Comparison of ENCODE assay signal across 8 cellular contexts in the genomic region with DNA sequence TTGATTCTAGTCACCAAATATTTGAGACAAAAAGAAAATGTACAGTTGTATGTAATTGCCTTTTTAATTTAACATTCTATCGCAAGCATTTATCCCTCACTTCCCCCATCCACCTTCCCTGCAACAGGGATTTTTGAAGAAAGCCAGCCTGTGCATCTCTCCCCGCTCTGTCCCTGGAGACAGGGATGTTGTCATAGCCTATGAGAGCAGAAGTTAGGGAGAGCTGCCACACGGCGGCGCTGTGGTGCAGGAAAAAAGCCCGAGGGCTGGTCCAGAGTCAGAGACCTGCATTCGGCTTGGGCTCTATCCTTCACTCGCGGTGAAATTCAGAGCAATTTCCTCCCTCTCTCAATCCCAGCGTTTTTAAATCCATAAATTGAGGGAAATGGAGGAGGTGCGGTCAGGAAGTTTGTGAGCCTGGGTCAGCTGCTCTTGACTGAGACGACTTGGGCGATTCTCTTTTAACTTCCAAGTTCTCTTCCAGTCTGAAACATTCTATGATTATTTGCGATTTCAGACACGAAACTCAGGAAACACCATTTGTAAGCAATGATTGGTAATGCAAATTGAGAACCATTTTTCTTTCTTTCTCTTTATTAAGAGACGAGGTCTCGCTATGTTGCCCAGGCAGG. TPM values are rescaled to one million over a fixed set of nuclear protein-coding genes. Genes with fewer than 3 reads are reported as not detected.
DNase-seq lines count a peak whose midpoint lies in the region; ATAC-seq and TF ChIP-seq lines count a peak whose summit lies in the region.

No MANE protein-coding gene starts in this region.

- H3K36me3 Mint-ChIP-seq in nephron (ENCODE audit: low read depth), result no peaks in the 10 kb centered on the region

- DNase-seq in DMS114 treated with DMSO at 0.1 percent for 48 hours (lab: John Stamatoyannopoulos, UW; ENCODE audit: unreplicated experiment) (peak; percentile 71), KBM-7 (peak; percentile 86), fibroblast of gingiva (ENCODE audit: low read depth) (peak; percentile 64)
- peak; percentile 94 to 95 for DNase-seq in activated T-cell treated with anti-CD3 and anti-CD28 coated beads, Interleukin-2, amount 50 U/mL, for 48 hours
- DNase-seq in stimulated activated naive CD8-positive, alpha-beta T cell treated with anti-CD3 and anti-CD28 coated beads, Interleukin-15, Interleukin-2, amounts not matched to agents 100 U/mL and 50 U/mL, for 24 hours, result peak; percentile 89

- peaks cover 20% of the 10 kb centered on the region for H3K27me3 Mint-ChIP-seq in nephron (ENCODE audit: low read depth)

- no peaks in the 10 kb centered on the region for H3K9me3 Mint-ChIP-seq in nephron

- H3K4me1 Mint-ChIP-seq in nephron, result peaks cover 14% of the 10 kb centered on the region

- peak overlapping the region in 2 of 3 experiments; percentile 20 to 24 for H3K27ac Mint-ChIP-seq in nephron

- no peak overlapping the region for H3K4me3 Mint-ChIP-seq in nephron

- in situ Hi-C loops in KBM-7 (cut with MboI; ENCODE audit: low pct_unique_long_range_greater_than_20kb, low sequenced_read_pairs), result loop anchor here (25.0 kb wide), 1 partner anchor 275 kb away; no protein-coding TSS in a partner anchor

- ATAC-seq in GM21423 (IDR thresholded peaks at IDR 0.05; ENCODE audit: unreplicated experiment), result peak; percentile 83
- ATAC-seq in stimulated activated naive CD8-positive, alpha-beta T cell treated with anti-CD3 and anti-CD28 coated beads, Interleukin-15, Interleukin-2, amounts not matched to agents 100 U/mL and 50 U/mL, for 24 hours, result peak; percentile 96

- peak; percentile 89 to 94 (median 89) for TF ChIP-seq CTCF in nephron (IDR thresholded peaks at IDR 0.05; ENCODE audit: unreplicated experiment in 3 of 3)

TF ChIP-seq in PFSK-1, 5 proteins besides CTCF, POLR2A, EP300 and RAD21:
- TF ChIP-seq FOXP2 (optimal IDR thresholded peaks at IDR 0.05; ENCODE audit: borderline replicate concordance, extremely low read depth, extremely low read length, insufficient read depth), result peak; percentile 33
- TF ChIP-seq TAF1 (IDR thresholded peaks at IDR 0.05; ENCODE audit: borderline replicate concordance, insufficient read depth, low read length), result no peak
- TF ChIP-seq, protein P1, sequence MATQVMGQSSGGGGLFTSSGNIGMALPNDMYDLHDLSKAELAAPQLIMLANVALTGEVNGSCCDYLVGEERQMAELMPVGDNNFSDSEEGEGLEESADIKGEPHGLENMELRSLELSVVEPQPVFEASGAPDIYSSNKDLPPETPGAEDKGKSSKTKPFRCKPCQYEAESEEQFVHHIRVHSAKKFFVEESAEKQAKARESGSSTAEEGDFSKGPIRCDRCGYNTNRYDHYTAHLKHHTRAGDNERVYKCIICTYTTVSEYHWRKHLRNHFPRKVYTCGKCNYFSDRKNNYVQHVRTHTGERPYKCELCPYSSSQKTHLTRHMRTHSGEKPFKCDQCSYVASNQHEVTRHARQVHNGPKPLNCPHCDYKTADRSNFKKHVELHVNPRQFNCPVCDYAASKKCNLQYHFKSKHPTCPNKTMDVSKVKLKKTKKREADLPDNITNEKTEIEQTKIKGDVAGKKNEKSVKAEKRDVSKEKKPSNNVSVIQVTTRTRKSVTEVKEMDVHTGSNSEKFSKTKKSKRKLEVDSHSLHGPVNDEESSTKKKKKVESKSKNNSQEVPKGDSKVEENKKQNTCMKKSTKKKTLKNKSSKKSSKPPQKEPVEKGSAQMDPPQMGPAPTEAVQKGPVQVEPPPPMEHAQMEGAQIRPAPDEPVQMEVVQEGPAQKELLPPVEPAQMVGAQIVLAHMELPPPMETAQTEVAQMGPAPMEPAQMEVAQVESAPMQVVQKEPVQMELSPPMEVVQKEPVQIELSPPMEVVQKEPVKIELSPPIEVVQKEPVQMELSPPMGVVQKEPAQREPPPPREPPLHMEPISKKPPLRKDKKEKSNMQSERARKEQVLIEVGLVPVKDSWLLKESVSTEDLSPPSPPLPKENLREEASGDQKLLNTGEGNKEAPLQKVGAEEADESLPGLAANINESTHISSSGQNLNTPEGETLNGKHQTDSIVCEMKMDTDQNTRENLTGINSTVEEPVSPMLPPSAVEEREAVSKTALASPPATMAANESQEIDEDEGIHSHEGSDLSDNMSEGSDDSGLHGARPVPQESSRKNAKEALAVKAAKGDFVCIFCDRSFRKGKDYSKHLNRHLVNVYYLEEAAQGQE (IDR thresholded peaks at IDR 0.05; ENCODE audit: insufficient read depth in 1 of 2, low read depth in 2 of 2, low read length in 2 of 2), result no peak
- TF ChIP-seq SIN3A (IDR thresholded peaks at IDR 0.05; ENCODE audit: borderline replicate concordance, insufficient read depth, low read length), result no peak

RNA-seq across cellular contexts. Expression of a gene that starts 17.5 kb away (rescaled TPM):
- polyA plus RNA-seq in PFSK-1 (2012; ENCODE audit: insufficient read length, low read depth), result 0.56 TPM

RNA-seq across cellular contexts. Expression of a gene that starts 40.7 kb away (rescaled TPM):
- 295 TPM for polyA plus RNA-seq in PFSK-1 (2012; ENCODE audit: insufficient read length, low read depth)

RNA-seq across cellular contexts. Expression of a gene that starts 57.6 kb away (rescaled TPM):
- 56.7 TPM for polyA plus RNA-seq in PFSK-1 (2012; ENCODE audit: insufficient read length, low read depth)

Comparison
In these comparisons a context has a peak if more than half of its experiments do, and no peak if none do; other contexts are left out.
1. Peak in every context shown above with its lines: DNase-seq and ATAC-seq.